8 cellular contexts compared by ENCODE assay signal in the genomic region with DNA sequence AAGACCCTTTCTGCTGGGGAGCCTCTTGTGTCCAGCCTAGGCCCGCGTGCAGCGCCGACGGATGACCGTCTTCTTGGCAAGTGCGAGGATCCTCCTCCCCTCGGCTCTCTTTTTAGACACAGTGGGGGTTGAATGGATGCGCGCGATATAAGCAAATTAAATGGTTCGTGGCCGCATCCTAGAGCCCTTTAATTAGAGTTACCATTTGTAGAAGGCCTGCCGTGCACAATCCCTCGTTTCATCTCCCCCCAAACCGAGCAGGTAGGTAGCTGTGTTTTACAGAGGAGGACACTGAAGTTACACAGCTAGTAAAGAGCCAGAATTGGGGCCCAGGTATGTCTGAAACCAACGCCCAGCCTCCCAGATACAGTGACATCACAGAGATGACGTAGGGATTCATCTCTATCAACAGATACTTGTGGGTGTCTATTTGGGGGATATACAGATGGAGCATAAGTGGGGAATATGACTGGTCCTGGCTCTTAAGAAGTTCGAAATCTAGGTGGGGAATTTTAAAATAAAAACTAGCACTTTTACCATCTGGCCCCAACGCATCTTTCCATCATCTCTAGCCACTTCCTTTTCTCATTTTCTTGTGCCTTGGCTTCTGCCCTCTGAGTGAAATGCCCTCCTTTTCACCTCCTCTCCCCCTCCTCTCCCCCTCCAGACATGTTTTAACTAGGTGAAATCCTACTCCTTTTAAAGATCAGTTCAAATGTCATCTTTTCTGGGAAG. TPM values are rescaled to one million over a fixed set of nuclear protein-coding genes. Genes with fewer than 3 reads are reported as not detected.
DNase-seq lines count a peak whose midpoint lies in the region; ATAC-seq, FAIRE-seq and TF ChIP-seq lines count a peak whose summit lies in the region.

No MANE protein-coding gene starts in this region.

- intact Hi-C loops in Right ventricle myocardium superior (cut with DNase I), result no loop called here
- intact Hi-C loops in psoas muscle (cut with DNase I), result no loop called here

- H3K36me3 Mint-ChIP-seq in activated T-cell treated with anti-CD3 and anti-CD28 coated beads, Interleukin-2, amount 50 U/mL, for 72 hours (ENCODE audit: insufficient read depth in 2 of 2), result peaks cover 0 to 2% of the 10 kb centered on the region in 2 donors

- peaks cover 9% of the 10 kb centered on the region for H3K4me1 ChIP-seq in psoas muscle

- peak overlapping the region; percentile 88 for H3K27ac Mint-ChIP-seq in activated T-cell treated with anti-CD3 and anti-CD28 coated beads, Interleukin-2, amount 50 U/mL, for 72 hours

- H3K9me3 ChIP-seq in psoas muscle, result no peaks in the 10 kb centered on the region

- peak overlapping the region; percentile 86 to 91 for H3K4me3 Mint-ChIP-seq in activated T-cell treated with anti-CD3 and anti-CD28 coated beads, Interleukin-2, amount 50 U/mL, for 72 hours

- H3K9me3 Mint-ChIP-seq in activated T-cell treated with anti-CD3 and anti-CD28 coated beads, Interleukin-2, amount 50 U/mL, for 72 hours, result no peaks in the 10 kb centered on the region

- 8 to 12% (median 9%) methylated on average over 20 of the region's 20 CpGs for WGBS in psoas muscle, 3 donors

- peak overlapping the region; percentile 98 for H3K27ac ChIP-seq in psoas muscle

- no peak for FAIRE-seq in H54 (lab: Jason Lieb, UNC)

- H3K4me1 Mint-ChIP-seq in activated T-cell treated with anti-CD3 and anti-CD28 coated beads, Interleukin-2, amount 50 U/mL, for 72 hours (ENCODE audit: low read depth), result peaks cover 29% of the 10 kb centered on the region

- no peak for TF ChIP-seq CTCF in psoas muscle (IDR thresholded peaks at IDR 0.05)

- H3K27me3 ChIP-seq in psoas muscle (ENCODE audit: insufficient read depth in 3 of 3, low read length in 2 of 3), result no peaks in the 10 kb centered on the region

- peaks cover 9% of the 10 kb centered on the region for H3K27me3 Mint-ChIP-seq in activated T-cell treated with anti-CD3 and anti-CD28 coated beads, Interleukin-2, amount 50 U/mL, for 72 hours (ENCODE audit: low read depth)

- H3K4me3 ChIP-seq in psoas muscle, result peak overlapping the region; percentile 94

- DNase-seq in DMS153 (lab: John Stamatoyannopoulos, UW), result peak; percentile 22
- DNase-seq in DMS153 treated with DMSO at 0.1 percent for 48 hours (lab: John Stamatoyannopoulos, UW; ENCODE audit: unreplicated experiment), result no peak
- peak; percentile 38 to 67 for DNase-seq in NCI-H446 (lab: John Stamatoyannopoulos, UW)
- peak; percentile 31 to 51 for DNase-seq in activated T-cell treated with anti-CD3 and anti-CD28 coated beads, Interleukin-2, amount 50 U/mL, for 72 hours
- no peak for DNase-seq in Right ventricle myocardium superior
- DNase-seq in psoas muscle, result no peak
- no peak for DNase-seq in H54 (ENCODE audit: insufficient read length, low spot score)

- peaks cover 3 to 16% of the 10 kb centered on the region in 2 donors for H3K36me3 ChIP-seq in psoas muscle (ENCODE audit: insufficient read depth in 1 of 2, low read depth in 1 of 2)

- no peak for TF ChIP-seq POLR2A in H54 (IDR thresholded peaks at IDR 0.05; ENCODE audit: low read depth, low read length)

- ATAC-seq in HG02763 (IDR thresholded peaks at IDR 0.05; ENCODE audit: unreplicated experiment), result peak; percentile 12
- ATAC-seq in activated T-cell treated with anti-CD3 and anti-CD28 coated beads, Interleukin-2, amount 50 U/mL, for 72 hours (replicated peaks in 1 of 2), result peak; percentile 54 to 55
- ATAC-seq in Right ventricle myocardium superior (ENCODE audit: poor library complexity), result peak; percentile 32
- peak in 2 of 4 donors; percentile 11 to 33 for ATAC-seq in psoas muscle

RNA-seq across cellular contexts. Expression of a gene that starts 0.9 kb away (rescaled TPM):
- total RNA-seq in activated T-cell treated with anti-CD3 and anti-CD28 coated beads, Interleukin-2, amount 50 U/mL, for 72 hours, result 10 to 100 TPM; 12.0 to 15.7 TPM
- total RNA-seq in Right ventricle myocardium superior, result 5.4 TPM
- total RNA-seq in psoas muscle, result 1 to 10 TPM; 4.6 to 7.9 (median 6.3) TPM
- polyA plus RNA-seq in psoas muscle, result 1 to 10 TPM; 2.0 to 4.5 (median 2.2) TPM

RNA-seq across cellular contexts. Expression of a gene that starts 24.6 kb away (rescaled TPM):
- 1 to 10 TPM; 1.2 to 2.4 TPM for total RNA-seq in activated T-cell treated with anti-CD3 and anti-CD28 coated beads, Interleukin-2, amount 50 U/mL, for 72 hours
- total RNA-seq in Right ventricle myocardium superior (0.32 TPM), psoas muscle (1 to 10 TPM; 1.5 to 4.5 (median 2.6) TPM)
- 1 to 10 TPM; 2.2 to 6.3 (median 4.8) TPM for polyA plus RNA-seq in psoas muscle

Comparison
In these comparisons a context has a peak if more than half of its experiments do, and no peak if none do; other contexts are left out.
1. DNase-seq: peak in DMS153 (single experiment), NCI-H446 (2 of 2) and activated T-cell treated with anti-CD3 and anti-CD28 coated beads, Interleukin-2, amount 50 U/mL, for 72 hours (2 of 2); none in DMS153 treated with DMSO at 0.1 percent for 48 hours (single experiment), Right ventricle myocardium superior (single experiment), psoas muscle (0 of 2) and H54 (single experiment).